In the genomic region with DNA sequence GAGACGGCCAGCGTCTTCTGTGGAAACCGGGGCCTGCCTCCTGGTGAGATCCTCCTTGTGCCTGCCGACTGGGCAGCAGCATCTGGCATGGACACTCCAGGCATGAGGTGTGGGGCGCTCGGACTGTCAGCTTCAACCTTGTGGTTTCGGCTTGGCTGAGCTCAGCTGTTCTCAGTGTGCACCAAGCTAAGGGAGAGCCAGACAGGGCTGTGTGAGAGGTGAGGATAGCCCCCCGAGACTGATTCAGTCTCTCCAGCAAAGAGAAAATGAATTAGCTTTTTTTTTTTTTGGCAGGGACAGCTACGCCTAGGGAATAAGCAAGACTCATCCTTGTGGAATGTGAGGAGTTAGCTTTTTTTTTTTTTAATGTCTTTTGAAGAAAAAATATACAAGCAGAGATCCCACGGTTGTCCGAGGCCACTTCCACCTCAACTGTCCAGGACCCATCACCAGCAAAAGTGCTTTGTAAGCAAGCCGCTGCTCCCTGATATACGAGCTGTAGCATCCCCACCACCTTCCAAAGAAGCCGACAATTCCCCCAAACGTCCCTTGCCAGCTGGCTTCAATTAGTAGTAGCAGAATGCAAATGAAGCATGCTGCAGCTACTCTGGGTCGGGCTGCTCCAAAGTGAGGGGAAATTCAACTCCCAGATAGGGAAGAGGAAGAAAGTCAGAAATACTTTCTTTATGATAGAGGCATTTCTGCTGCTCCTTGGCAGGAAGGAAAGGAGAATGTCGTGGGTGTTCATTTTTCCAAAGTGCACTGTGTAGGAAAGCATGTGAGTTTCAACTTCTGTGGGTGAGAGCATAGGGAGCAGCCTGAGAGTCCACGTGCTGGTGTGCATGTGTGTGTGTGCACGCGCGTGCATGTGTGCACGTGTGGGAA, we compare ENCODE assay signal across 1 cellular context.
A peak's percentile ranks its signal among the peaks of the same experiment; 100 is the strongest.
TF ChIP-seq lines count a peak whose summit lies in the region.

No MANE protein-coding gene starts in this region.

TF ChIP-seq in IMR-90, 13 proteins besides CTCF, POLR2A, EP300 and RAD21 (continued from another document):
- TF ChIP-seq, protein P1, sequence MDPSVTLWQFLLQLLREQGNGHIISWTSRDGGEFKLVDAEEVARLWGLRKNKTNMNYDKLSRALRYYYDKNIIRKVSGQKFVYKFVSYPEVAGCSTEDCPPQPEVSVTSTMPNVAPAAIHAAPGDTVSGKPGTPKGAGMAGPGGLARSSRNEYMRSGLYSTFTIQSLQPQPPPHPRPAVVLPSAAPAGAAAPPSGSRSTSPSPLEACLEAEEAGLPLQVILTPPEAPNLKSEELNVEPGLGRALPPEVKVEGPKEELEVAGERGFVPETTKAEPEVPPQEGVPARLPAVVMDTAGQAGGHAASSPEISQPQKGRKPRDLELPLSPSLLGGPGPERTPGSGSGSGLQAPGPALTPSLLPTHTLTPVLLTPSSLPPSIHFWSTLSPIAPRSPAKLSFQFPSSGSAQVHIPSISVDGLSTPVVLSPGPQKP (IDR thresholded peaks at IDR 0.05; ENCODE audit: borderline replicate concordance, low read depth, low read length): no peak
- no peak for TF ChIP-seq NFE2L2 (IDR thresholded peaks at IDR 0.05; ENCODE audit: low read depth, low read length)
- no peak for TF ChIP-seq CHD1 (IDR thresholded peaks at IDR 0.05; ENCODE audit: low read depth, low read length)
- TF ChIP-seq CEBPB (IDR thresholded peaks at IDR 0.05; ENCODE audit: low read depth, low read length): no peak
- TF ChIP-seq, protein P2, sequence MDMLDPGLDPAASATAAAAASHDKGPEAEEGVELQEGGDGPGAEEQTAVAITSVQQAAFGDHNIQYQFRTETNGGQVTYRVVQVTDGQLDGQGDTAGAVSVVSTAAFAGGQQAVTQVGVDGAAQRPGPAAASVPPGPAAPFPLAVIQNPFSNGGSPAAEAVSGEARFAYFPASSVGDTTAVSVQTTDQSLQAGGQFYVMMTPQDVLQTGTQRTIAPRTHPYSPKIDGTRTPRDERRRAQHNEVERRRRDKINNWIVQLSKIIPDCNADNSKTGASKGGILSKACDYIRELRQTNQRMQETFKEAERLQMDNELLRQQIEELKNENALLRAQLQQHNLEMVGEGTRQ (IDR thresholded peaks at IDR 0.05; ENCODE audit: low read depth, low read length): peak; percentile 35; the same call in 1 of the 2 replicates
- no peak for TF ChIP-seq RCOR1 (IDR thresholded peaks at IDR 0.05; ENCODE audit: insufficient replicate concordance, low read length)
- peak; percentile 86 for TF ChIP-seq MXI1 (IDR thresholded peaks at IDR 0.05; ENCODE audit: borderline replicate concordance, low read depth, low read length)
- TF ChIP-seq MAZ (IDR thresholded peaks at IDR 0.05; ENCODE audit: borderline replicate concordance, low read depth, low read length): no peak
